Comparison of ENCODE assay signal across 19 cellular contexts in the genomic region with DNA sequence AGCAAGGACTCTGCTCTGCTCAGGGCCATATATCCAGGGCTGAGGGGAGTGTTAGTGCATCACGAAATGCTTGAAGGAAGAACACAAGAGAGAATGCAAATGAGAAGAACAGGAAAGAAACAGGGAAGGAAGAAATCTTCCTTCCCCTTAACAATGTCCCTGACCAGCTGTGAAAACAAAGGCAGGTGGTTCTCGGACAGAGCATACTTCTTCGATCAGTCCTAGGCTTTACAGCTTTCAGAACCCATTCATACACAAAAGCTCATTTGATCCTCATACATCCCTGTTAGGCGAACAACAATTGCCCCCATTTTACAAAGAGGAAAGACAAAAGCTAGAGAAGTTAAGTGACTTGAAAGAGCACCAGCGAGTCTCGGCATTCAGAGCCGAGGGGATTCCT. TPM values are rescaled to one million over a fixed set of nuclear protein-coding genes. Genes with fewer than 3 reads are reported as not detected.
DNase-seq lines count a peak whose midpoint lies in the region; ATAC-seq and TF ChIP-seq lines count a peak whose summit lies in the region.
"Had no signal": no experiment of that assay in that cellular context is flagged by ENCODE, and none has a peak within 500 bp of the region (broad histone marks: within the 10 kb centered on the region; RNA-seq: fewer than 3 reads in every experiment).

No MANE protein-coding gene starts in this region.

- no peak for DNase-seq in nephron progenitor cell
- no peak for DNase-seq in activated CD8-positive, alpha-beta memory T cell treated with anti-CD3 and anti-CD28 coated beads, Interleukin-2, amount 50 U/mL, for 4 hours
- no peak for DNase-seq in activated naive CD8-positive, alpha-beta T cell treated with anti-CD3 and anti-CD28 coated beads for 36 hours
- DNase-seq in activated CD8-positive, alpha-beta T cell treated with anti-CD3 and anti-CD28 coated beads, Interleukin-2, amount 10 ng/mL, durations not matched to agents 7 days and 5 days: no peak
- DNase-seq: Caco-2; CD4-positive, alpha-beta T cell; HCEC 1CT; NCI-H1105; NCI-H1694; NCI-H2081 treated with DMSO at 0.1 percent for 48 hours; NCI-H2227 treated with DMSO at 0.1 percent for 48 hours; NCI-H510A treated with DMSO at 0.1 percent for 48 hours; NCI-H774; SIG-M5 had no signal

- peak overlapping the region; percentile 30 for H3K27ac Mint-ChIP-seq in nephron progenitor cell
- H3K27ac Mint-ChIP-seq in activated naive CD8-positive, alpha-beta T cell treated with anti-CD3 and anti-CD28 coated beads for 36 hours: no peak overlapping the region
- H3K27ac Mint-ChIP-seq in activated CD8-positive, alpha-beta T cell treated with anti-CD3 and anti-CD28 coated beads, Interleukin-2, amount 10 ng/mL, durations not matched to agents 7 days and 5 days: no peak overlapping the region
- H3K27ac Mint-ChIP-seq: CD4-positive, alpha-beta T cell had no signal

- POLR2A ChIA-PET in activated CD8-positive, alpha-beta T cell treated with anti-CD3 and anti-CD28 coated beads, Interleukin-2, amount 10 ng/mL, durations not matched to agents 7 days and 5 days (lab: Charles Lee): no interaction called here

- H3K27ac ChIP-seq in HUES64 (ENCODE audit: low read depth, low read length) (peak overlapping the region; percentile 33; the same call in 1 of the 2 replicates), ectodermal cell (ENCODE audit: insufficient read depth, low read depth, low read length, poor library complexity, severe bottlenecking) (peak overlapping the region; percentile 89)

- H3K4me3 Mint-ChIP-seq in nephron progenitor cell: peak overlapping the region; percentile 4
- no peak overlapping the region for H3K4me3 Mint-ChIP-seq in activated naive CD8-positive, alpha-beta T cell treated with anti-CD3 and anti-CD28 coated beads for 36 hours
- no peak overlapping the region for H3K4me3 Mint-ChIP-seq in activated CD8-positive, alpha-beta T cell treated with anti-CD3 and anti-CD28 coated beads, Interleukin-2, amount 10 ng/mL, durations not matched to agents 7 days and 5 days
- H3K4me3 Mint-ChIP-seq: CD4-positive, alpha-beta T cell had no signal

- no peak for TF ChIP-seq CTCF in nephron progenitor cell (IDR thresholded peaks at IDR 0.05)

- no peak overlapping the region for H3K4me3 ChIP-seq in HUES64 (ENCODE audit: low read length)
- H3K4me3 ChIP-seq in ectodermal cell (ENCODE audit: insufficient read depth, low read depth, low read length): no peak overlapping the region

- H3K9me3 ChIP-seq in HUES64 (ENCODE audit: insufficient read depth, low read depth, low read length) (no peaks in the 10 kb centered on the region), ectodermal cell (ENCODE audit: control insufficient read depth, low read length) (no peaks in the 10 kb centered on the region)
- H3K9me3 ChIP-seq: Caco-2 had no signal

- ATAC-seq in GM21367 (IDR thresholded peaks at IDR 0.05; ENCODE audit: unreplicated experiment): no peak
- ATAC-seq in activated CD8-positive, alpha-beta T cell treated with anti-CD3 and anti-CD28 coated beads, Interleukin-2, amount 10 ng/mL, durations not matched to agents 7 days and 5 days: no peak
- ATAC-seq: SK-N-SH treated with all-trans-retinoic acid at 6 μM for 48 hours had no signal

- 47% methylated on average over 7 of the region's 7 CpGs for WGBS in HUES64
- 19 to 20% methylated on average over 7 of the region's 7 CpGs for WGBS in ectodermal cell, 2 experiments

- no peaks in the 10 kb centered on the region for H3K9me3 Mint-ChIP-seq in nephron progenitor cell
- no peaks in the 10 kb centered on the region for H3K9me3 Mint-ChIP-seq in activated naive CD8-positive, alpha-beta T cell treated with anti-CD3 and anti-CD28 coated beads for 36 hours
- H3K9me3 Mint-ChIP-seq in activated CD8-positive, alpha-beta T cell treated with anti-CD3 and anti-CD28 coated beads, Interleukin-2, amount 10 ng/mL, durations not matched to agents 7 days and 5 days (ENCODE audit: insufficient read depth): no peaks in the 10 kb centered on the region
- H3K9me3 Mint-ChIP-seq: CD4-positive, alpha-beta T cell had no signal

- H3K4me1 Mint-ChIP-seq in nephron progenitor cell: peaks cover 60% of the 10 kb centered on the region
- H3K4me1 Mint-ChIP-seq in activated naive CD8-positive, alpha-beta T cell treated with anti-CD3 and anti-CD28 coated beads for 36 hours: no peaks in the 10 kb centered on the region
- no peaks in the 10 kb centered on the region for H3K4me1 Mint-ChIP-seq in activated CD8-positive, alpha-beta T cell treated with anti-CD3 and anti-CD28 coated beads, Interleukin-2, amount 10 ng/mL, durations not matched to agents 7 days and 5 days (ENCODE audit: low read depth)

- H3K36me3 Mint-ChIP-seq in nephron progenitor cell (ENCODE audit: low read depth): no peaks in the 10 kb centered on the region
- H3K36me3 Mint-ChIP-seq in activated naive CD8-positive, alpha-beta T cell treated with anti-CD3 and anti-CD28 coated beads for 36 hours: no peaks in the 10 kb centered on the region
- H3K36me3 Mint-ChIP-seq in activated CD8-positive, alpha-beta T cell treated with anti-CD3 and anti-CD28 coated beads, Interleukin-2, amount 10 ng/mL, durations not matched to agents 7 days and 5 days (ENCODE audit: low read depth): no peaks in the 10 kb centered on the region

- H3K4me1 ChIP-seq in HUES64 (ENCODE audit: insufficient read depth, low read length): peaks cover 42% of the 10 kb centered on the region
- peaks cover 39% of the 10 kb centered on the region for H3K4me1 ChIP-seq in ectodermal cell (ENCODE audit: control insufficient read depth, insufficient read depth, low read length)

- no peaks in the 10 kb centered on the region for H3K36me3 ChIP-seq in HUES64 (ENCODE audit: insufficient read depth, low read length)
- no peaks in the 10 kb centered on the region for H3K36me3 ChIP-seq in ectodermal cell (ENCODE audit: control insufficient read depth, insufficient read depth, low read length)

- no peak overlapping the region for H3K9ac ChIP-seq in HUES64 (ENCODE audit: low read depth, low read length)

- peaks cover 2% of the 10 kb centered on the region for H3K27me3 Mint-ChIP-seq in nephron progenitor cell (ENCODE audit: low read depth, poor library complexity)
- H3K27me3 Mint-ChIP-seq in activated naive CD8-positive, alpha-beta T cell treated with anti-CD3 and anti-CD28 coated beads for 36 hours: peaks cover 27% of the 10 kb centered on the region
- peaks cover 20% of the 10 kb centered on the region for H3K27me3 Mint-ChIP-seq in activated CD8-positive, alpha-beta T cell treated with anti-CD3 and anti-CD28 coated beads, Interleukin-2, amount 10 ng/mL, durations not matched to agents 7 days and 5 days (ENCODE audit: low read depth)

- H3K27me3 ChIP-seq in HUES64 (ENCODE audit: insufficient read depth, low read length) (no peaks in the 10 kb centered on the region), ectodermal cell (ENCODE audit: control insufficient read depth, insufficient read depth, low read length, poor library complexity, severe bottlenecking) (no peaks in the 10 kb centered on the region)

- CTCF ChIA-PET in activated CD8-positive, alpha-beta T cell treated with anti-CD3 and anti-CD28 coated beads, Interleukin-2, amount 10 ng/mL, durations not matched to agents 7 days and 5 days (lab: Charles Lee): interaction anchor here (3.4 kb wide), 1 partner anchor 125 kb away, joined by 11 read pairs; no protein-coding TSS in a partner anchor

RNA-seq across cellular contexts. Expression of gene LRRC55, which starts 57.3 kb away (rescaled TPM):
- polyA plus RNA-seq in HUES64 (2013, experiment 1 of 2): 3.8 TPM
- polyA plus RNA-seq in HUES64 (2013, experiment 2 of 2): 3.6 TPM
- 3.7 TPM for polyA plus RNA-seq in ectodermal cell (2013, experiment 1 of 4)
- polyA plus RNA-seq in ectodermal cell (2013, experiment 2 of 4): 4.6 TPM
- 4.1 TPM for polyA plus RNA-seq in ectodermal cell (2013, experiment 3 of 4)
- 4.6 TPM for polyA plus RNA-seq in ectodermal cell (2013, experiment 4 of 4)
- not detected for total RNA-seq in activated naive CD8-positive, alpha-beta T cell treated with anti-CD3 and anti-CD28 coated beads for 36 hours
- total RNA-seq in activated CD8-positive, alpha-beta T cell treated with anti-CD3 and anti-CD28 coated beads, Interleukin-2, amount 10 ng/mL, durations not matched to agents 7 days and 5 days: not detected
- total RNA-seq: Caco-2; CD4-positive, alpha-beta T cell; RPMI7951 had no signal
